ENCODE assay signal across 27 cellular contexts in the genomic region with DNA sequence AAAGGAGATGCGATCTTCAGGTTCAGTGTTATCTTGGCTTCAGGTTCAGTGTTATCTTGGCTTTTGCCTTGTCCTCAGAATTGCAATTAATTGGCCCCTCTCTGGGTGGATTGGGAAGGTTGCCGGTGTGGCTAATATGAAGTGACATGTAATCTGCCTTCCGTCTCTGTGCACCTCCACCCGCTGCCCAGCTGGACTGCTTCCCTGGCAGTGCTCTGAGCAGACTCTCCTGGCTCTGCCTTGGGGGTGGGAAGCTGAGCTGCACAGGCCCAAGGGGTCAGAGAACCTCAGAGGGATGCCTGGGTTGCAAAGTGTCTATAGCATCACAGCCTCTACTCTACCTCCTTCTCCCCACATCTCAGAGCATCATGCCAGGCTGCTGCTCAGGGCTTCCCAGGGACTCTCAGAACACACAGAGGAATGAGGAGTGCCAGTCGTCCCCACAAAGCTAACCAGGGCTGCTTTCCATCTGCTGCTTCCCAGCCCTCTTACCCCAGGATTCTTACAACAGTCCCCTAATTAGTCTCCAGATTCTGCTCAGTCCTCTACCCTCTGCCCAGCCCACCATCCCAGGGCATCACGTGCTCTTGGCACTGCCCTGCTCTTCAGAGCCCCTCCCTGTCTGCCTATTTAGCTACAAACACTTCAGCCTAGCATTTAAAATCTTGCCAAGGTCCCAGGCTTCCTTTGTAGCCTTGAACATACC. TPM values are rescaled to one million over a fixed set of nuclear protein-coding genes. Genes with fewer than 3 reads are reported as not detected.
DNase-seq lines count a peak whose midpoint lies in the region; ATAC-seq and TF ChIP-seq lines count a peak whose summit lies in the region.
"Had no signal": no experiment of that assay in that cellular context is flagged by ENCODE, and none has a peak within 500 bp of the region (broad histone marks: within the 10 kb centered on the region; RNA-seq: fewer than 3 reads in every experiment).

No MANE protein-coding gene starts in this region.

- POLR2A ChIA-PET in GM10248 (lab: Yijun Ruan, JAX), result no interaction called here

- TF ChIP-seq CTCF in left lung (IDR thresholded peaks at IDR 0.05), result no peak
- no peak for TF ChIP-seq CTCF in GM10248 (IDR thresholded peaks at IDR 0.05; ENCODE audit: control extremely low read depth, extremely low read depth, low read depth, missing control alignments)

- H3K27ac ChIP-seq in left lung, result no peak overlapping the region
- H3K27ac ChIP-seq: colonic mucosa, foreskin keratinocyte, HL-60, Peyer's patch, SJCRH30 had no signal

- no peak overlapping the region for H3K4me3 Mint-ChIP-seq in stimulated activated effector memory CD8-positive, alpha-beta T cell treated with anti-CD3 and anti-CD28 coated beads, Interleukin-12 subunit alpha, Interleukin-12 subunit beta, amount 100 ng/mL, for 72 hours
- H3K4me3 Mint-ChIP-seq: activated CD4-positive, alpha-beta T cell treated with anti-CD3 and anti-CD28 coated beads, Interleukin-2, amount 10 ng/mL, durations not matched to agents 7 days and 5 days; activated T-cell treated with anti-CD3 and anti-CD28 coated beads, Interleukin-2, amount 50 U/mL, for 24 hours; CD14-positive monocyte; natural killer cell had no signal

- H3K4me1 ChIP-seq in left lung, result peaks cover 9 to 30% of the 10 kb centered on the region in 2 donors
- H3K4me1 ChIP-seq: colonic mucosa, foreskin keratinocyte, SJCRH30 had no signal

- peak; percentile 80 to 86 for DNase-seq in NCI-H524 (lab: John Stamatoyannopoulos, UW)
- peak; percentile 88 for DNase-seq in cerebellum (ENCODE audit: low spot score)
- DNase-seq in left lung, result no peak
- no peak for DNase-seq in stimulated activated effector memory CD8-positive, alpha-beta T cell treated with anti-CD3 and anti-CD28 coated beads, Interleukin-12 subunit alpha, Interleukin-12 subunit beta, amount 100 ng/mL, for 72 hours (ENCODE audit: low spot score in 2 of 2)
- DNase-seq in NAMALWA (ENCODE audit: low spot score), result no peak
- no peak for DNase-seq in GM10248 (ENCODE audit: extremely low spot score)
- no peak for DNase-seq in NCI-H128 (lab: John Stamatoyannopoulos, UW; ENCODE audit: unreplicated experiment)
- DNase-seq: activated CD4-positive, alpha-beta T cell treated with anti-CD3 and anti-CD28 coated beads, Interleukin-2, amount 10 ng/mL, durations not matched to agents 7 days and 5 days; activated gamma-delta T cell; activated T-cell treated with anti-CD3 and anti-CD28 coated beads, Interleukin-2, amount 50 U/mL, for 24 hours; colonic mucosa; foreskin keratinocyte; HCEC 1CT; hippocampal formation; Karpas-422; left colon; natural killer cell; NCI-H187; NCI-H526; Peyer's patch; SJCRH30; stimulated activated CD4-positive, alpha-beta T cell treated with anti-CD3 and anti-CD28 coated beads, Interleukin-1b, Interleukin-23, amount 100 ng/mL, for 48 hours; stimulated activated CD8-positive, alpha-beta memory T cell treated with anti-CD3 and anti-CD28 coated beads, Interleukin-4, amount 100 ng/mL, for 48 hours; T1000 had no signal

- H3K36me3 Mint-ChIP-seq in stimulated activated effector memory CD8-positive, alpha-beta T cell treated with anti-CD3 and anti-CD28 coated beads, Interleukin-12 subunit alpha, Interleukin-12 subunit beta, amount 100 ng/mL, for 72 hours, result no peaks in the 10 kb centered on the region
- H3K36me3 Mint-ChIP-seq: CD14-positive monocyte, natural killer cell had no signal

- intact Hi-C loops in left lung (cut with DNase I), result no loop called here

- peak; percentile 77 for ATAC-seq in left lung
- peak; percentile 24 for ATAC-seq in stimulated activated effector memory CD8-positive, alpha-beta T cell treated with anti-CD3 and anti-CD28 coated beads, Interleukin-12 subunit alpha, Interleukin-12 subunit beta, amount 100 ng/mL, for 72 hours
- ATAC-seq: foreskin keratinocyte, left colon, natural killer cell had no signal

- no peaks in the 10 kb centered on the region for H3K4me1 Mint-ChIP-seq in stimulated activated effector memory CD8-positive, alpha-beta T cell treated with anti-CD3 and anti-CD28 coated beads, Interleukin-12 subunit alpha, Interleukin-12 subunit beta, amount 100 ng/mL, for 72 hours
- H3K4me1 Mint-ChIP-seq: activated CD4-positive, alpha-beta T cell treated with anti-CD3 and anti-CD28 coated beads, Interleukin-2, amount 10 ng/mL, durations not matched to agents 7 days and 5 days; natural killer cell had no signal

- H3K4me3 ChIP-seq in left lung, result no peak overlapping the region
- H3K4me3 ChIP-seq: colonic mucosa, Peyer's patch, SJCRH30, smooth muscle cell had no signal

- peak overlapping the region; percentile 48 for H3K27ac Mint-ChIP-seq in stimulated activated effector memory CD8-positive, alpha-beta T cell treated with anti-CD3 and anti-CD28 coated beads, Interleukin-12 subunit alpha, Interleukin-12 subunit beta, amount 100 ng/mL, for 72 hours
- H3K27ac Mint-ChIP-seq: activated CD4-positive, alpha-beta T cell treated with anti-CD3 and anti-CD28 coated beads, Interleukin-2, amount 10 ng/mL, durations not matched to agents 7 days and 5 days; activated T-cell treated with anti-CD3 and anti-CD28 coated beads, Interleukin-2, amount 50 U/mL, for 24 hours; CD14-positive monocyte; natural killer cell had no signal

- no peaks in the 10 kb centered on the region for H3K36me3 ChIP-seq in left lung
- H3K36me3 ChIP-seq: colonic mucosa, Peyer's patch, SJCRH30 had no signal

- no peaks in the 10 kb centered on the region for H3K9me3 Mint-ChIP-seq in stimulated activated effector memory CD8-positive, alpha-beta T cell treated with anti-CD3 and anti-CD28 coated beads, Interleukin-12 subunit alpha, Interleukin-12 subunit beta, amount 100 ng/mL, for 72 hours
- H3K9me3 Mint-ChIP-seq: activated CD4-positive, alpha-beta T cell treated with anti-CD3 and anti-CD28 coated beads, Interleukin-2, amount 10 ng/mL, durations not matched to agents 7 days and 5 days; activated T-cell treated with anti-CD3 and anti-CD28 coated beads, Interleukin-2, amount 50 U/mL, for 24 hours; CD14-positive monocyte; natural killer cell had no signal

- CTCF ChIA-PET in GM10248 (lab: Yijun Ruan, JAX), result interaction anchor here (1.4 to 1.5 kb wide), 2 partner anchors 10 to 37 kb away, joined by 3 read pairs; no protein-coding TSS in a partner anchor

- no peaks in the 10 kb centered on the region for H3K27me3 ChIP-seq in left lung
- H3K27me3 ChIP-seq: colonic mucosa, foreskin keratinocyte, Peyer's patch, SJCRH30 had no signal

- H3K9me3 ChIP-seq in left lung, result no peaks in the 10 kb centered on the region
- H3K9me3 ChIP-seq: colonic mucosa, Peyer's patch, SJCRH30 had no signal

RNA-seq across cellular contexts. Expression of a gene that starts 54.4 kb away (rescaled TPM):
- total RNA-seq in cerebellum (6.1 TPM), left lung (10 to 100 TPM; 14.2 to 17.0 TPM)
- total RNA-seq: activated CD4-positive, alpha-beta T cell treated with anti-CD3 and anti-CD28 coated beads, Interleukin-2, amount 10 ng/mL, durations not matched to agents 7 days and 5 days had no signal

Comparison
In these comparisons a context has a peak if more than half of its experiments do, and no peak if none do; other contexts are left out.
1. DNase-seq: peak in NCI-H524 (2 of 2) and cerebellum (single experiment); none in left lung (0 of 2), stimulated activated effector memory CD8-positive, alpha-beta T cell treated with anti-CD3 and anti-CD28 coated beads, Interleukin-12 subunit alpha, Interleukin-12 subunit beta, amount 100 ng/mL, for 72 hours (0 of 2), NAMALWA (single experiment), GM10248 (single experiment) and NCI-H128 (single experiment).